In the genomic region with DNA sequence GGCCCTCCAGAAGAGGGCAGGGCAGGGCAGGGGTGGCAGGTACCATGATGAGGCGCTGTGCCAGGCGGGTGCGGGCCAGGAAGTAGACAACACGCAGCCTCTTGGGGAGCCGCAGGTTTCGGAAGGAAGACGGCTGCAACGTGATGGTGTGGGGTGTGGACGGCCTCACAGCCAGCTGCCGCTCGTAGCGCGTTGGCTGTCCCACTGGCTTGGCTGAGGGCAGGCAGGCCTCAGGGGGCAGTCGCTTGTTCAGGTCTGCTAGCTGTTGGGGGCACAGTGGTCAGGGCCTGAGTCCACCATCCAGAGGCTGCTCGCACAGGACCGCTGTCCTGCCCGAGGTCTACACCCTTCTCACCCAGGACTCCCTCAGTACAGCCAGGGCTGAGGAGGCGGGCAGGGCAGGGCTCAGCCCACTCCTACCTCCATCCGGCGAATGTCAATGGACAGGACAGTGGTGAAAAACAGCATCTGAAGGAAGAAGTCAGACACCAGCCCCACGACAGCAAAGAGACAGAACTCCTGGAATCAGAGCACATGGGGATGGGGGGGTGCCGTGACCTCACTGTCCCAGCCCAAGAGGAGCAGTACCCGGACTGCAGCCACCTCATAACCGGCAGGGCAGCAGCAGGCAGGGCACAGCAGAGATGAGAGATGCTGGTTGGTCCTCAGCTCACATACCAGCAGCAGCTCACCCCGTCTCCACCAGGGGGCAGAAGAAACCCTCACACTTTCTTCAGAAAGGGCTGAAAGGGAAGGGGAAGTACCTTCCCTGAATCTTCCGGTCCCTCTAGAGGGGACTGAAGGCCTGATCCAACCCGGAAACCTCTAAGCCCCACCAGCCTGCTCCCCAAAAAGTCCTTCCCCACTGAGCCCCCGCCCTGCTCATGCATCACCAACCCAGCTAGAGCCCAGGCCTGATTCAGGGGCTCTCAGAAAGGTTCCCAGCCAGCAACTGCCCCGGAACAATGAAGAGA, we compare ENCODE assay signal across 1 cellular context.
A peak's percentile ranks its signal among the peaks of the same experiment; 100 is the strongest.
TF ChIP-seq lines count a peak whose summit lies in the region.

No MANE protein-coding gene starts in this region.

TF ChIP-seq in SK-N-SH, 30 proteins besides CTCF, POLR2A, EP300 and RAD21:
- TF ChIP-seq, protein P1, sequence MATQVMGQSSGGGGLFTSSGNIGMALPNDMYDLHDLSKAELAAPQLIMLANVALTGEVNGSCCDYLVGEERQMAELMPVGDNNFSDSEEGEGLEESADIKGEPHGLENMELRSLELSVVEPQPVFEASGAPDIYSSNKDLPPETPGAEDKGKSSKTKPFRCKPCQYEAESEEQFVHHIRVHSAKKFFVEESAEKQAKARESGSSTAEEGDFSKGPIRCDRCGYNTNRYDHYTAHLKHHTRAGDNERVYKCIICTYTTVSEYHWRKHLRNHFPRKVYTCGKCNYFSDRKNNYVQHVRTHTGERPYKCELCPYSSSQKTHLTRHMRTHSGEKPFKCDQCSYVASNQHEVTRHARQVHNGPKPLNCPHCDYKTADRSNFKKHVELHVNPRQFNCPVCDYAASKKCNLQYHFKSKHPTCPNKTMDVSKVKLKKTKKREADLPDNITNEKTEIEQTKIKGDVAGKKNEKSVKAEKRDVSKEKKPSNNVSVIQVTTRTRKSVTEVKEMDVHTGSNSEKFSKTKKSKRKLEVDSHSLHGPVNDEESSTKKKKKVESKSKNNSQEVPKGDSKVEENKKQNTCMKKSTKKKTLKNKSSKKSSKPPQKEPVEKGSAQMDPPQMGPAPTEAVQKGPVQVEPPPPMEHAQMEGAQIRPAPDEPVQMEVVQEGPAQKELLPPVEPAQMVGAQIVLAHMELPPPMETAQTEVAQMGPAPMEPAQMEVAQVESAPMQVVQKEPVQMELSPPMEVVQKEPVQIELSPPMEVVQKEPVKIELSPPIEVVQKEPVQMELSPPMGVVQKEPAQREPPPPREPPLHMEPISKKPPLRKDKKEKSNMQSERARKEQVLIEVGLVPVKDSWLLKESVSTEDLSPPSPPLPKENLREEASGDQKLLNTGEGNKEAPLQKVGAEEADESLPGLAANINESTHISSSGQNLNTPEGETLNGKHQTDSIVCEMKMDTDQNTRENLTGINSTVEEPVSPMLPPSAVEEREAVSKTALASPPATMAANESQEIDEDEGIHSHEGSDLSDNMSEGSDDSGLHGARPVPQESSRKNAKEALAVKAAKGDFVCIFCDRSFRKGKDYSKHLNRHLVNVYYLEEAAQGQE (IDR thresholded peaks at IDR 0.05; ENCODE audit: low read depth, low read length), result no peak
- TF ChIP-seq YY1 (IDR thresholded peaks at IDR 0.05; ENCODE audit: low read depth), result no peak
- peak; percentile 76 for TF ChIP-seq SMC3 (IDR thresholded peaks at IDR 0.05; ENCODE audit: low read depth, low read length)
- TF ChIP-seq RCOR1 (IDR thresholded peaks at IDR 0.05; ENCODE audit: low read length), result no peak
- TF ChIP-seq TAF1 (IDR thresholded peaks at IDR 0.05; ENCODE audit: borderline replicate concordance, low read depth, low read length), result peak; percentile 46; the same call in 1 of the 2 replicates
- no peak for TF ChIP-seq RXRA (IDR thresholded peaks at IDR 0.05; ENCODE audit: borderline replicate concordance, low read depth)
- TF ChIP-seq ELF1 (IDR thresholded peaks at IDR 0.05), result 0 out of 2 replicates have a peak, but pooled peaks have one; percentile 47
- no peak for TF ChIP-seq FOXJ3 (CRISPR knock-in tag; IDR thresholded peaks at IDR 0.05)
- TF ChIP-seq TCF12 (IDR thresholded peaks at IDR 0.05), result no peak
- no peak for TF ChIP-seq MXI1 (IDR thresholded peaks at IDR 0.05; ENCODE audit: low read depth, low read length)
- TF ChIP-seq POLR2AphosphoS5 (IDR thresholded peaks at IDR 0.05; ENCODE audit: low read depth, low read length), result peak; percentile 36; the same call in 1 of the 2 replicates
- peak; percentile 25; the same call in 1 of the 2 replicates for TF ChIP-seq TEAD4 (IDR thresholded peaks at IDR 0.05; ENCODE audit: borderline replicate concordance, insufficient read depth)
- TF ChIP-seq NFIC (IDR thresholded peaks at IDR 0.05; ENCODE audit: borderline replicate concordance), result no peak
- peak; percentile 69 for TF ChIP-seq GABPA (IDR thresholded peaks at IDR 0.05; ENCODE audit: low read depth)
